In genomic region chr18:35478520-35479435, GRCh38 we compare ENCODE assay signal across 8 cellular contexts. TPM values are rescaled to one million over a fixed set of nuclear protein-coding genes. Genes with fewer than 3 reads are reported as not detected.
DNase-seq lines count a peak whose midpoint lies in the region; ATAC-seq and TF ChIP-seq lines count a peak whose summit lies in the region.

No MANE protein-coding gene starts in this region.

- dilution Hi-C loops in mammary epithelial cell (cut with HindIII; ENCODE audit: low sequenced_read_pairs) = no loop called here

- peak overlapping the region; percentile 46 to 65 (median 63) for H3K4me3 ChIP-seq in mammary epithelial cell (replicated peaks in 1 of 3; ENCODE audit: insufficient read depth in 1 of 3, low read depth in 2 of 3, low read length in 3 of 3)
- no peak overlapping the region for H3K4me3 ChIP-seq in muscle layer of duodenum (ENCODE audit: low read depth in 1 of 2, low read length in 2 of 2)
- no peak overlapping the region for H3K4me3 ChIP-seq in upper lobe of right lung

- H4K20me1 ChIP-seq in mammary epithelial cell (ENCODE audit: insufficient read depth, low read length) = no peaks in the 10 kb centered on the region

- H2AFZ ChIP-seq in mammary epithelial cell (ENCODE audit: low read depth, low read length) = no peak overlapping the region

- ATAC-seq in upper lobe of right lung = peak; percentile 87

- in situ Hi-C loops in mammary epithelial cell (cut with MboI; ENCODE audit: low sequenced_read_pairs in 2 of 2) = no loop called here

- H3K9me3 ChIP-seq in mammary epithelial cell (replicated peaks; ENCODE audit: insufficient read depth, low read length) = no peaks in the 10 kb centered on the region
- no peaks in the 10 kb centered on the region for H3K9me3 ChIP-seq in muscle layer of duodenum (ENCODE audit: control insufficient read depth in 1 of 2, low read length in 2 of 2)
- no peaks in the 10 kb centered on the region for H3K9me3 ChIP-seq in upper lobe of right lung

- CTCF ChIA-PET in mammary epithelial cell (lab: Charles Lee; ENCODE audit: low non-redundant PET) = interaction anchor here (0.5 to 1.0 kb wide), 2 partner anchors 34 to 66 kb away, joined by 4 to 10 read pairs; no protein-coding TSS in a partner anchor

- TF ChIP-seq CTCF in mammary epithelial cell (conservative IDR thresholded peaks at IDR 0.05 in 1 of 2, IDR thresholded peaks at IDR 0.05 in 1 of 2; ENCODE audit: extremely low read depth in 1 of 2, insufficient read depth in 1 of 2, low read depth in 1 of 2, low read length in 2 of 2) (peak in 1 of 2 donors; percentile 5), upper lobe of right lung (IDR thresholded peaks at IDR 0.05) (no peak)

- 25% methylated on average over 8 of the region's 8 CpGs for WGBS in mammary epithelial cell (ENCODE audit: low coverage, missing lambda C conversion rate)

- TSS peak; percentile 94 for BruUV-seq in mammary epithelial cell (replicated peaks; lab: Mats Ljungman, UMichigan)

- H3K4me2 ChIP-seq in mammary epithelial cell (ENCODE audit: insufficient read depth, low read depth, low read length) = peak overlapping the region; percentile 94

- DNase-seq in DMS53 (lab: John Stamatoyannopoulos, UW) = peak; percentile 51
- DNase-seq in DMS53 treated with DMSO at 0.1 percent for 48 hours (lab: John Stamatoyannopoulos, UW; ENCODE audit: unreplicated experiment) = no peak
- DNase-seq in LHCN-M2 (ENCODE audit: low read depth) = peak; percentile 98
- peak; percentile 100 for DNase-seq in mammary epithelial cell
- DNase-seq in upper lobe of right lung = no peak
- DNase-seq in GF-D8 (lab: John Stamatoyannopoulos, UW) = no peak
- DNase-seq in NOMO-1 (lab: John Stamatoyannopoulos, UW; ENCODE audit: unreplicated experiment in 2 of 2) = no peak

- H3K4me1 ChIP-seq in mammary epithelial cell (ENCODE audit: insufficient read depth, low read length) = peaks cover 37% of the 10 kb centered on the region
- H3K4me1 ChIP-seq in muscle layer of duodenum (ENCODE audit: control insufficient read depth in 1 of 2, insufficient read depth in 2 of 2, low read length in 2 of 2) = peaks cover 3 to 8% of the 10 kb centered on the region in 2 donors
- H3K4me1 ChIP-seq in upper lobe of right lung = peaks cover 5% of the 10 kb centered on the region

- H3K27ac ChIP-seq in mammary epithelial cell (ENCODE audit: insufficient read depth, low read depth, low read length) = peak overlapping the region; percentile 100
- peak overlapping the region; percentile 58 for H3K27ac ChIP-seq in muscle layer of duodenum (ENCODE audit: low read length)
- no peak overlapping the region for H3K27ac ChIP-seq in upper lobe of right lung

- H3K9ac ChIP-seq in mammary epithelial cell (ENCODE audit: insufficient read depth, low read length) = peak overlapping the region; percentile 94

- peaks cover 79% of the 10 kb centered on the region for H3K79me2 ChIP-seq in mammary epithelial cell (ENCODE audit: insufficient read depth, low read length)

- no peaks in the 10 kb centered on the region for H3K27me3 ChIP-seq in mammary epithelial cell (ENCODE audit: insufficient read depth, low read length)
- H3K27me3 ChIP-seq in muscle layer of duodenum (ENCODE audit: low read depth, low read length) = no peaks in the 10 kb centered on the region
- H3K27me3 ChIP-seq in upper lobe of right lung = no peaks in the 10 kb centered on the region

- peaks cover 9% of the 10 kb centered on the region for H3K36me3 ChIP-seq in mammary epithelial cell (ENCODE audit: insufficient read depth, low read length)
- H3K36me3 ChIP-seq in muscle layer of duodenum (ENCODE audit: control insufficient read depth in 1 of 2, insufficient read depth in 2 of 2, low read length in 2 of 2) = no peaks in the 10 kb centered on the region
- H3K36me3 ChIP-seq in upper lobe of right lung = no peaks in the 10 kb centered on the region

- intact Hi-C loops in mammary epithelial cell (cut with micrococcal nuclease) = loop anchor here (1.0 kb wide), 2 partner anchors 19 to 70 kb away; no protein-coding TSS in a partner anchor
- intact Hi-C loops in upper lobe of right lung (cut with DNase I) = no loop called here

RNA-seq across cellular contexts. Expression of gene INO80C, which starts 19.0 kb away (rescaled TPM):
- total RNA-seq in LHCN-M2 (2014; rRNA removed) (3.7 and 5.1 TPM in 2 replicates), mammary epithelial cell (10 to 100 TPM in 1 of 2 donors, 1 to 10 TPM in 1; 7.2 to 46.5 TPM), upper lobe of right lung (34.6 TPM)
- polyA plus RNA-seq in LHCN-M2 (2012) = 33.5 TPM
- polyA plus RNA-seq in mammary epithelial cell = 42.5 TPM
- polyA minus RNA-seq in mammary epithelial cell = 20.4 TPM

Comparison
In these comparisons a context has a peak if more than half of its experiments do, and no peak if none do; other contexts are left out.
1. DNase-seq: peak in DMS53 (single experiment), LHCN-M2 (single experiment) and mammary epithelial cell (single experiment); none in DMS53 treated with DMSO at 0.1 percent for 48 hours (single experiment), upper lobe of right lung (single experiment), GF-D8 (single experiment) and NOMO-1 (0 of 2).
2. H3K4me3 ChIP-seq: peak in mammary epithelial cell (3 of 3); none in muscle layer of duodenum (0 of 2) and upper lobe of right lung (single experiment).